ENCODE assay signal across 20 cellular contexts in the genomic region with DNA sequence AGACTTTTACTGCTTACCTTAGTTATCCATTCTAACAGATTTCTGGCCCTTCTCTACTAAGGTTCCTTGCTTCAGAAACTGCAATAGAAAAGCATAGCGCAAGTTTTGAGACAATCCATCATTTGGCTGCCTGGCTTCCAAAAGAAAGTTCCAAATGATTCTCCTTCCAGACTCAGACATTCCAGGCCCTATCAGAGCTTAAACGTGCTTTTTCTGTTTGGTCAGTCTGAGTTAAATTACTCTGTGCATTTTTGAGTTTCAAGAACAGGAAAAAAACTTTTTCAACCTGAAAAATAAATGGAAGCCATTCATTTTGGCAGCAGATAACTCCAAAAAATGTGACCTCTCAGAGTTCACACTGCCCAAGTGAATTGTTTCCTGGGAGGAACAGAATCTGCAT.
DNase-seq lines count a peak whose midpoint lies in the region; ATAC-seq and TF ChIP-seq lines count a peak whose summit lies in the region.
"Had no signal": no experiment of that assay in that cellular context is flagged by ENCODE, and none has a peak within 500 bp of the region (broad histone marks: within the 10 kb centered on the region; RNA-seq: fewer than 3 reads in every experiment).

No MANE protein-coding gene starts in this region.

- no peak for ATAC-seq in HG03097 (IDR thresholded peaks at IDR 0.05; ENCODE audit: low FRiP score, unreplicated experiment)
- ATAC-seq: CD8-positive, alpha-beta T cell had no signal

- peak overlapping the region; percentile 68 for H3K27ac ChIP-seq in rectal smooth muscle tissue (ENCODE audit: low read depth, low read length)
- H3K27ac ChIP-seq: C4-2B, GM23248, HL-60, SK-N-MC had no signal

- no peaks in the 10 kb centered on the region for H3K27me3 ChIP-seq in rectal smooth muscle tissue (ENCODE audit: control insufficient read depth, insufficient read depth, low read length)

- no peak overlapping the region for H3K9ac ChIP-seq in rectal smooth muscle tissue (ENCODE audit: low read length)
- H3K9ac ChIP-seq: GM23248 had no signal

- H3K36me3 ChIP-seq in rectal smooth muscle tissue (ENCODE audit: control insufficient read depth, insufficient read depth, low read length) = no peaks in the 10 kb centered on the region

- H3K4me1 ChIP-seq in rectal smooth muscle tissue (ENCODE audit: control insufficient read depth, insufficient read depth, low read length) = peaks cover 3% of the 10 kb centered on the region
- H3K4me1 ChIP-seq: Caco-2 had no signal

- peak; percentile 41 for DNase-seq in astrocyte of the hippocampus (ENCODE audit: low read depth, low spot score)
- peak; percentile 82 for DNase-seq in fibroblast of the aortic adventitia (ENCODE audit: low read depth)
- no peak for DNase-seq in retina
- DNase-seq in mesenteric fat pad (ENCODE audit: low spot score) = no peak
- no peak for DNase-seq in pons (ENCODE audit: low spot score)
- DNase-seq: GM23248, NCI-H1092, NCI-H1436, NCI-H187, NCI-H2171 treated with DMSO at 0.1 percent for 48 hours, NCI-H345, NCI-H774, SIG-M5 had no signal

- H3K4me3 ChIP-seq in fibroblast of the aortic adventitia (ENCODE audit: low read depth, low read length) = no peak overlapping the region
- H3K4me3 ChIP-seq in rectal smooth muscle tissue (ENCODE audit: low read length) = no peak overlapping the region
- H3K4me3 ChIP-seq: GM23248, SK-N-MC had no signal

- no peak for TF ChIP-seq CTCF in fibroblast of the aortic adventitia (IDR thresholded peaks at IDR 0.05; ENCODE audit: insufficient read depth, low read length)

Comparison
In these comparisons a context has a peak if more than half of its experiments do, and no peak if none do; other contexts are left out.
1. DNase-seq: peak in astrocyte of the hippocampus (single experiment) and fibroblast of the aortic adventitia (single experiment); none in retina (single experiment), mesenteric fat pad (single experiment) and pons (single experiment).